1 cellular context compared by ENCODE assay signal in the genomic region with DNA sequence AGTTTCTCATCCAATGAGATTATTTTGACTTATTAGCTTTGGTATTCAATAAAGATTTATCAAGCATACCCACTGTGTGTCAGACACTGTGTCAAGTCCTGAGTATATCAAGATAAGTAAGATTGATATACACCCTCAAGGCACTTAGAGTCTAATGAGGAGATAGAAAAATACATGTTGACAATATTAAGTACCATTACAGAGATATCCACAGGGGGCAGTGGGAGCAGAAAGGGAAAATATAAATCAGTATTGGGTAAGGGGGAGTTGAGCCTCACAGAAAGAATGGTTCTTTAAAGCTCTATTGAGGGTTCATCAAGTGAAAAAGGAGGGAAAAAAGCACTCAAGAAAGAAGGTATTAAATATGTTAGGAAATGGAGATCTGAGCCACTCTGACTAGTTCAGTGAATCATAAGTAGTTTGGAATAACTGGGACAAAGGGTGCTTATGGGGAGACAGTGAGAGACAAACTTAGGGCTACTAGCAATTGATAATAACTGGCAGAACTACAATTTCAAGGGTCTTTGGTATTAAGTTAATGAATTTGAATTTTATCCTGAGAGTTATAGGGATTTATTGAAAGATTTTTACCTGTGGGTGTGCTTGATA.
TF ChIP-seq lines count a peak whose summit lies in the region.

No MANE protein-coding gene starts in this region.

TF ChIP-seq in IMR-90, 13 proteins besides CTCF, POLR2A, EP300 and RAD21:
- no peak for TF ChIP-seq NFE2L2 (IDR thresholded peaks at IDR 0.05; ENCODE audit: low read depth, low read length)
- TF ChIP-seq, protein P1, sequence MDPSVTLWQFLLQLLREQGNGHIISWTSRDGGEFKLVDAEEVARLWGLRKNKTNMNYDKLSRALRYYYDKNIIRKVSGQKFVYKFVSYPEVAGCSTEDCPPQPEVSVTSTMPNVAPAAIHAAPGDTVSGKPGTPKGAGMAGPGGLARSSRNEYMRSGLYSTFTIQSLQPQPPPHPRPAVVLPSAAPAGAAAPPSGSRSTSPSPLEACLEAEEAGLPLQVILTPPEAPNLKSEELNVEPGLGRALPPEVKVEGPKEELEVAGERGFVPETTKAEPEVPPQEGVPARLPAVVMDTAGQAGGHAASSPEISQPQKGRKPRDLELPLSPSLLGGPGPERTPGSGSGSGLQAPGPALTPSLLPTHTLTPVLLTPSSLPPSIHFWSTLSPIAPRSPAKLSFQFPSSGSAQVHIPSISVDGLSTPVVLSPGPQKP (IDR thresholded peaks at IDR 0.05; ENCODE audit: borderline replicate concordance, low read depth, low read length): no peak
- TF ChIP-seq CHD1 (IDR thresholded peaks at IDR 0.05; ENCODE audit: low read depth, low read length): no peak
- no peak for TF ChIP-seq RCOR1 (IDR thresholded peaks at IDR 0.05; ENCODE audit: insufficient replicate concordance, low read length)
- TF ChIP-seq RFX5 (IDR thresholded peaks at IDR 0.05; ENCODE audit: low read depth, low read length): no peak
- no peak for TF ChIP-seq MXI1 (IDR thresholded peaks at IDR 0.05; ENCODE audit: borderline replicate concordance, low read depth, low read length)
- no peak for TF ChIP-seq FOS (IDR thresholded peaks at IDR 0.05; ENCODE audit: low read depth, low read length)
- TF ChIP-seq, protein P2, sequence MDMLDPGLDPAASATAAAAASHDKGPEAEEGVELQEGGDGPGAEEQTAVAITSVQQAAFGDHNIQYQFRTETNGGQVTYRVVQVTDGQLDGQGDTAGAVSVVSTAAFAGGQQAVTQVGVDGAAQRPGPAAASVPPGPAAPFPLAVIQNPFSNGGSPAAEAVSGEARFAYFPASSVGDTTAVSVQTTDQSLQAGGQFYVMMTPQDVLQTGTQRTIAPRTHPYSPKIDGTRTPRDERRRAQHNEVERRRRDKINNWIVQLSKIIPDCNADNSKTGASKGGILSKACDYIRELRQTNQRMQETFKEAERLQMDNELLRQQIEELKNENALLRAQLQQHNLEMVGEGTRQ (IDR thresholded peaks at IDR 0.05; ENCODE audit: low read depth, low read length): no peak
- TF ChIP-seq MAZ (IDR thresholded peaks at IDR 0.05; ENCODE audit: borderline replicate concordance, low read depth, low read length): no peak
- no peak for TF ChIP-seq MAFK (IDR thresholded peaks at IDR 0.05; ENCODE audit: low read depth, low read length)
- TF ChIP-seq SMC3 (IDR thresholded peaks at IDR 0.05; ENCODE audit: low read depth, low read length): no peak
- no peak for TF ChIP-seq BHLHE40 (IDR thresholded peaks at IDR 0.05; ENCODE audit: low read depth, low read length)
- no peak for TF ChIP-seq CEBPB (IDR thresholded peaks at IDR 0.05; ENCODE audit: low read depth, low read length)
TF ChIP-seq in IMR-90: peak in this region for 0.
